Comparison of ENCODE assay signal across 16 cellular contexts in genomic region chr13:30803791-30804190, GRCh38.
A peak's percentile ranks its signal among the peaks of the same experiment; 100 is the strongest.
DNase-seq lines count a peak whose midpoint lies in the region; ATAC-seq and TF ChIP-seq lines count a peak whose summit lies in the region.
"Had no signal": no experiment of that assay in that cellular context is flagged by ENCODE, and none has a peak within 500 bp of the region (broad histone marks: within the 10 kb centered on the region; RNA-seq: fewer than 3 reads in every experiment).

No MANE protein-coding gene starts in this region.

- H4K20me1 ChIP-seq in GM23248 (ENCODE audit: insufficient read depth) = no peaks in the 10 kb centered on the region

- H3K4me1 Mint-ChIP-seq in activated T-helper 17 cell treated with anti-CD3 and anti-CD28 coated beads, Interleukin-2, amount 50 U/mL, for 72 hours = peaks cover 4% of the 10 kb centered on the region
- H3K4me1 Mint-ChIP-seq in stimulated activated effector memory CD8-positive, alpha-beta T cell treated with anti-CD3 and anti-CD28 coated beads, Interleukin-12 subunit alpha, Interleukin-12 subunit beta, amount 100 ng/mL, for 72 hours = peaks cover 20% of the 10 kb centered on the region

- H3K4me3 Mint-ChIP-seq in activated T-helper 17 cell treated with anti-CD3 and anti-CD28 coated beads, Interleukin-2, amount 50 U/mL, for 72 hours = peak overlapping the region; percentile 55
- H3K4me3 Mint-ChIP-seq in stimulated activated effector memory CD8-positive, alpha-beta T cell treated with anti-CD3 and anti-CD28 coated beads, Interleukin-12 subunit alpha, Interleukin-12 subunit beta, amount 100 ng/mL, for 72 hours = peak overlapping the region; percentile 47

- H3K27me3 ChIP-seq in GM23248 (replicated peaks; ENCODE audit: insufficient read depth) (no peaks in the 10 kb centered on the region), right lobe of liver (no peaks in the 10 kb centered on the region), esophagus squamous epithelium (no peaks in the 10 kb centered on the region)
- H3K27me3 ChIP-seq: heart right ventricle, upper lobe of right lung had no signal

- in situ Hi-C loops in GM23248 (cut with MboI) = no loop called here

- peak overlapping the region; percentile 76 for H3K4me3 ChIP-seq in GM23248
- H3K4me3 ChIP-seq in right lobe of liver = peak overlapping the region; percentile 48 to 68 (median 50)
- H3K4me3 ChIP-seq in esophagus squamous epithelium = no peak overlapping the region

- TF ChIP-seq POLR2A in right lobe of liver (IDR thresholded peaks at IDR 0.05) (no peak), esophagus squamous epithelium (IDR thresholded peaks at IDR 0.05) (no peak)

- ATAC-seq in activated T-helper 17 cell treated with anti-CD3 and anti-CD28 coated beads, Interleukin-2, amount 50 U/mL, for 72 hours (replicated peaks) = no peak
- ATAC-seq in right lobe of liver = peak; percentile 5 to 15 (median 8)
- no peak for ATAC-seq in stimulated activated effector memory CD8-positive, alpha-beta T cell treated with anti-CD3 and anti-CD28 coated beads, Interleukin-12 subunit alpha, Interleukin-12 subunit beta, amount 100 ng/mL, for 72 hours
- ATAC-seq in GM18517 (IDR thresholded peaks at IDR 0.05; ENCODE audit: unreplicated experiment) = no peak
- no peak for ATAC-seq in GM21737 (IDR thresholded peaks at IDR 0.05; ENCODE audit: unreplicated experiment)

- H3K79me2 ChIP-seq in GM23248 (ENCODE audit: insufficient read depth) = no peaks in the 10 kb centered on the region

- intact Hi-C loops in right lobe of liver (cut with DNase I) (loop anchor here in 1 of 2 donors (5.0 kb wide), 1 partner anchor 121 kb away; no protein-coding TSS in a partner anchor), esophagus squamous epithelium (cut with DNase I) (loop anchor here (10.0 kb wide), 2 partner anchors 129 to 669 kb away; no protein-coding TSS in a partner anchor)

- no peak overlapping the region for H3K27ac Mint-ChIP-seq in activated T-helper 17 cell treated with anti-CD3 and anti-CD28 coated beads, Interleukin-2, amount 50 U/mL, for 72 hours
- H3K27ac Mint-ChIP-seq in stimulated activated effector memory CD8-positive, alpha-beta T cell treated with anti-CD3 and anti-CD28 coated beads, Interleukin-12 subunit alpha, Interleukin-12 subunit beta, amount 100 ng/mL, for 72 hours = no peak overlapping the region

- H3K9me2 ChIP-seq in GM23248 (ENCODE audit: insufficient read depth) = no peaks in the 10 kb centered on the region

- peak overlapping the region; percentile 89 for H3K9ac ChIP-seq in GM23248

- no peaks in the 10 kb centered on the region for H3K36me3 Mint-ChIP-seq in activated T-helper 17 cell treated with anti-CD3 and anti-CD28 coated beads, Interleukin-2, amount 50 U/mL, for 72 hours (ENCODE audit: low read depth)
- H3K36me3 Mint-ChIP-seq in stimulated activated effector memory CD8-positive, alpha-beta T cell treated with anti-CD3 and anti-CD28 coated beads, Interleukin-12 subunit alpha, Interleukin-12 subunit beta, amount 100 ng/mL, for 72 hours = no peaks in the 10 kb centered on the region
- H3K36me3 Mint-ChIP-seq: naive thymus-derived CD8-positive, alpha-beta T cell had no signal

- peaks cover 15% of the 10 kb centered on the region for H3F3A ChIP-seq in GM23248 (ENCODE audit: insufficient read depth)

- no peaks in the 10 kb centered on the region for H3K9me3 Mint-ChIP-seq in activated T-helper 17 cell treated with anti-CD3 and anti-CD28 coated beads, Interleukin-2, amount 50 U/mL, for 72 hours
- no peaks in the 10 kb centered on the region for H3K9me3 Mint-ChIP-seq in stimulated activated effector memory CD8-positive, alpha-beta T cell treated with anti-CD3 and anti-CD28 coated beads, Interleukin-12 subunit alpha, Interleukin-12 subunit beta, amount 100 ng/mL, for 72 hours
- H3K9me3 Mint-ChIP-seq: H9; naive thymus-derived CD8-positive, alpha-beta T cell had no signal

- TF ChIP-seq CTCF in right lobe of liver (IDR thresholded peaks at IDR 0.05) (no peak), esophagus squamous epithelium (IDR thresholded peaks at IDR 0.05) (no peak)

- DNase-seq in GM23248 (no peak), right lobe of liver (no peak), esophagus squamous epithelium (lab: John Stamatoyannopoulos, UW) (no peak)
- DNase-seq in stimulated activated effector memory CD8-positive, alpha-beta T cell treated with anti-CD3 and anti-CD28 coated beads, Interleukin-12 subunit alpha, Interleukin-12 subunit beta, amount 100 ng/mL, for 72 hours (ENCODE audit: low spot score in 2 of 2) = no peak
- DNase-seq: cerebellar nuclear complex; H9; heart right ventricle; NCI-H774; right cardiac atrium; stimulated activated CD4-positive, alpha-beta T cell treated with anti-CD3 and anti-CD28 coated beads, Interleukin-2, amount 100 ng/mL, for 48 hours; upper lobe of right lung had no signal

- H3K27me3 Mint-ChIP-seq in activated T-helper 17 cell treated with anti-CD3 and anti-CD28 coated beads, Interleukin-2, amount 50 U/mL, for 72 hours = no peaks in the 10 kb centered on the region

- H3K4me2 ChIP-seq in GM23248 (ENCODE audit: unreplicated experiment) = peak overlapping the region; percentile 78

- H3K4me1 ChIP-seq in GM23248 (ENCODE audit: insufficient read depth) = peaks cover 34% of the 10 kb centered on the region
- peaks cover 0 to 27% (median 11%) of the 10 kb centered on the region in 4 donors for H3K4me1 ChIP-seq in right lobe of liver
- H3K4me1 ChIP-seq in esophagus squamous epithelium = peaks cover 10 to 36% (median 12%) of the 10 kb centered on the region in 3 donors

- H3K36me3 ChIP-seq in GM23248 (ENCODE audit: low read depth) (no peaks in the 10 kb centered on the region), right lobe of liver (no peaks in the 10 kb centered on the region), esophagus squamous epithelium (no peaks in the 10 kb centered on the region)
- H3K36me3 ChIP-seq: heart right ventricle, upper lobe of right lung had no signal

- peak overlapping the region; percentile 81; the same call in 1 of the 2 replicates for H2AFZ ChIP-seq in GM23248

- H3K27ac ChIP-seq in GM23248 = peak overlapping the region; percentile 69
- peak overlapping the region in 2 of 3 donors; percentile 70 to 80 for H3K27ac ChIP-seq in right lobe of liver
- H3K27ac ChIP-seq in esophagus squamous epithelium = no peak overlapping the region
- H3K27ac ChIP-seq: epithelial cell of prostate, upper lobe of right lung had no signal

- WGBS in GM23248 (ENCODE audit: low coverage in 1 of 2, low lambda C conversion rate in 2 of 2, missing lambda C conversion rate in 2 of 2), 2 experiments = 63 to 80% methylated on average over 5 of the region's 5 CpGs
- 60% methylated on average over 1 of the region's 5 CpGs for WGBS in right lobe of liver (ENCODE audit: insufficient coverage, low coverage, low lambda C conversion rate, missing lambda C conversion rate)
- 100% methylated on average over 1 to 4 of the region's 5 CpGs for WGBS in esophagus squamous epithelium, 2 donors

- no peaks in the 10 kb centered on the region for H3K9me3 ChIP-seq in GM23248 (ENCODE audit: low read depth)
- H3K9me3 ChIP-seq in right lobe of liver = no peaks in the 10 kb centered on the region
- no peaks in the 10 kb centered on the region for H3K9me3 ChIP-seq in esophagus squamous epithelium
- H3K9me3 ChIP-seq: heart right ventricle, upper lobe of right lung had no signal

Comparison
In these comparisons a context has a peak if more than half of its experiments do, and no peak if none do; other contexts are left out.
1. H3K27ac ChIP-seq: peak in GM23248 (single experiment) and right lobe of liver (2 of 3); none in esophagus squamous epithelium (0 of 4).
2. H3K4me3 ChIP-seq: peak in GM23248 (single experiment) and right lobe of liver (3 of 3); none in esophagus squamous epithelium (0 of 4).
3. ATAC-seq: peak in right lobe of liver (4 of 4); none in activated T-helper 17 cell treated with anti-CD3 and anti-CD28 coated beads, Interleukin-2, amount 50 U/mL, for 72 hours (single experiment), stimulated activated effector memory CD8-positive, alpha-beta T cell treated with anti-CD3 and anti-CD28 coated beads, Interleukin-12 subunit alpha, Interleukin-12 subunit beta, amount 100 ng/mL, for 72 hours (single experiment), GM18517 (single experiment) and GM21737 (single experiment).